Comparison of ENCODE assay signal across 8 cellular contexts in the genomic region with DNA sequence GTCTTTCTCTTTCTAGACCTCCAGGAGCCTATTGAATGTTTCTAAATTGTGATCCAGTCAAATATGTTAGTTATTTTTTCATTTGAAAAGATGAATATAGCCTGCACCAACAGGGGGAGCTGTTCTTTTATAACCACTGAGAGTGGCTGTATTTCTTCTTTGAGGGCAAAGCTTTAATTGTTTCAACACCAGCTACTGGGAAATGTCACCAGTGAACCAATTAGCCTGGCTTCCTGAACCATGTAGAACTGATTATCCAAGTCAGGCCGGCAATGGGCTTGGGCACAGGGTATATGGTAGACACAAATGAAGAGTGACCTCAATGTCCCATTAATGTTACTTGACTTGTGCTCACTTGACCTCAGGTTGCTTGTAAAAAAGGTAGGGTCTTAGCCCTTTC.
A peak's percentile ranks its signal among the peaks of the same experiment; 100 is the strongest.
DNase-seq lines count a peak whose midpoint lies in the region; ATAC-seq lines count a peak whose summit lies in the region.

No MANE protein-coding gene starts in this region.

- ATAC-seq in stimulated activated naive CD8-positive, alpha-beta T cell treated with anti-CD3 and anti-CD28 coated beads, Interleukin-15, Interleukin-2, amounts not matched to agents 100 U/mL and 50 U/mL, for 24 hours: no peak

- peak; percentile 3 to 10 (median 7) for DNase-seq in activated CD4-positive, CD25-positive, alpha-beta regulatory T cell (lab: John Stamatoyannopoulos, UW)
- no peak for DNase-seq in activated CD4-positive, CD25-positive, alpha-beta regulatory T cell treated with anti-CD3 and anti-CD28 coated beads, Interleukin-2, amount 50 U/mL, for 72 hours
- DNase-seq in NCI-H69 (lab: John Stamatoyannopoulos, UW): peak; percentile 53
- DNase-seq in activated T-cell treated with anti-CD3 and anti-CD28 coated beads for 4 hours: peak; percentile 47
- DNase-seq in iris pigment epithelial cell (ENCODE audit: low read depth): peak; percentile 36
- DNase-seq in stimulated activated naive CD8-positive, alpha-beta T cell treated with anti-CD3 and anti-CD28 coated beads, Interleukin-15, Interleukin-2, amounts not matched to agents 100 U/mL and 50 U/mL, for 24 hours: peak; percentile 57
- no peak for DNase-seq in DMS79 (lab: John Stamatoyannopoulos, UW)
- DNase-seq in SW480 (ENCODE audit: low spot score): no peak

Comparison
In these comparisons a context has a peak if more than half of its experiments do, and no peak if none do; other contexts are left out.
1. DNase-seq: peak in activated CD4-positive, CD25-positive, alpha-beta regulatory T cell (4 of 4), NCI-H69 (single experiment), activated T-cell treated with anti-CD3 and anti-CD28 coated beads for 4 hours (single experiment), iris pigment epithelial cell (single experiment) and stimulated activated naive CD8-positive, alpha-beta T cell treated with anti-CD3 and anti-CD28 coated beads, Interleukin-15, Interleukin-2, amounts not matched to agents 100 U/mL and 50 U/mL, for 24 hours (single experiment); none in activated CD4-positive, CD25-positive, alpha-beta regulatory T cell treated with anti-CD3 and anti-CD28 coated beads, Interleukin-2, amount 50 U/mL, for 72 hours (single experiment), DMS79 (single experiment) and SW480 (single experiment).